ENCODE assay signal across 15 cellular contexts in the genomic region with DNA sequence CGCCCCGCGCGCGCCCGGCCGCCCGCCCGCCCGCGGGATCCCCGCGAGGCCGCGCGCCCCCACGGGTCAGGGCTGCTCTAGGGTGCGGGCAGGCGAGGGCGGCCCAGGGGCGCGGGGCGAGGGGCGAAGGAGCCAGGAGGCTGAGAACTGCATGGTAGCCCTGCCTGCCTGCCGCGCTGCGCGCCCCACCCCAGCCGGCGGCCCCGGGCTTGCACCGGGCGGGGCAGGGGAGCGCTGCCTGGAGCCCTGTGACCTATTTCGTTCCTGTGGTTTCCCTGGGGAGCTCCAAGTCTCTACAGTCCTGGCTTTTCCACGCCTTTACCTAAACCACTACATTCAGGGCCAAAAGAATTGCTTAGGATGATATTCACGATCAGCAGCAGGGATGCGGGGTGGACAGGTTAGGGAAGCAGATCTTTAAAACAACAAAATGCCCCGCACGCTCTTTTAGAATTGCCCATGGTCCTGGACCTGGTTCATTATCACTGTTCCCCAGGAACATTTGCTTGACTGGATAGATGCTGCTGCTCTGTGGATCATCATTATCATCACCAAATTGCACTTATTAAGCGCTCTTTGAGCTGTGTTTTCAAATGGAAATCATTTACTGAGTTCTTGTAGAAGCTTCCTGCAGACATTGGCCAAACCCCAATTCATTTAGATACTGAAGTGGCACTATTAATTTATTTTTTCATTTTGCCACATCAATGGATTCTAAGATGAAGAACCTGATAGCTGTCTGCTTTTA. TPM values are rescaled to one million over a fixed set of nuclear protein-coding genes. Genes with fewer than 3 reads are reported as not detected.
DNase-seq lines count a peak whose midpoint lies in the region; ATAC-seq and TF ChIP-seq lines count a peak whose summit lies in the region.
"Had no signal": no experiment of that assay in that cellular context is flagged by ENCODE, and none has a peak within 500 bp of the region (broad histone marks: within the 10 kb centered on the region; RNA-seq: fewer than 3 reads in every experiment).

No MANE protein-coding gene starts in this region.

- H3K4me1 Mint-ChIP-seq in Caco-2 (ENCODE audit: low read depth, unreplicated experiment) = no peaks in the 10 kb centered on the region
- peaks cover 2 to 15% (median 6%) of the 10 kb centered on the region in 3 donors for H3K4me1 Mint-ChIP-seq in IgD-negative memory B cell
- H3K4me1 Mint-ChIP-seq in natural killer cell treated with Interleukin-12 subunit alpha and Interleukin-12 subunit beta and Interleukin-15 and Interleukin-18, amount 100 ng/mL, for 72 hours (ENCODE audit: low read depth in 2 of 2) = peaks cover 0 to 13% of the 10 kb centered on the region in 2 donors

- H3K4me3 Mint-ChIP-seq in Caco-2 (ENCODE audit: unreplicated experiment) = peak overlapping the region; percentile 50
- H3K4me3 Mint-ChIP-seq in IgD-negative memory B cell = peak overlapping the region in 3 of 4 donors; percentile 51 to 87 (median 53)
- peak overlapping the region; percentile 38 for H3K4me3 Mint-ChIP-seq in natural killer cell treated with Interleukin-12 subunit alpha and Interleukin-12 subunit beta and Interleukin-15 and Interleukin-18, amount 100 ng/mL, for 72 hours
- H3K4me3 Mint-ChIP-seq: T-helper 1 cell treated with Interleukin-12 subunit alpha and Interleukin-12 subunit beta and Interleukin-4 antibody, amounts not matched to agents 30 μg/mL and 1 μg/mL, for 36 hours had no signal

- H3K36me3 Mint-ChIP-seq in Caco-2 (ENCODE audit: insufficient read depth, unreplicated experiment) = no peaks in the 10 kb centered on the region
- H3K36me3 Mint-ChIP-seq in IgD-negative memory B cell = no peaks in the 10 kb centered on the region
- H3K36me3 Mint-ChIP-seq in natural killer cell treated with Interleukin-12 subunit alpha and Interleukin-12 subunit beta and Interleukin-15 and Interleukin-18, amount 100 ng/mL, for 72 hours = peaks cover 5% of the 10 kb centered on the region

- peak; percentile 43 to 46 for ATAC-seq in natural killer cell treated with Interleukin-12 subunit alpha and Interleukin-12 subunit beta and Interleukin-15 and Interleukin-18, amount 100 ng/mL, for 72 hours

- TF ChIP-seq CTCF in Caco-2 (IDR thresholded peaks at IDR 0.05; ENCODE audit: insufficient read depth in 1 of 2, low read depth in 1 of 2, low read length in 1 of 2, severe bottlenecking in 1 of 2, unreplicated experiment in 1 of 2) = no peak
- no peak for TF ChIP-seq CTCF in coronary artery (IDR thresholded peaks at IDR 0.05)

- H3K9me3 Mint-ChIP-seq in Caco-2 (ENCODE audit: unreplicated experiment) (no peaks in the 10 kb centered on the region), IgD-negative memory B cell (no peaks in the 10 kb centered on the region)
- H3K9me3 Mint-ChIP-seq in natural killer cell treated with Interleukin-12 subunit alpha and Interleukin-12 subunit beta and Interleukin-15 and Interleukin-18, amount 100 ng/mL, for 72 hours = no peaks in the 10 kb centered on the region
- H3K9me3 Mint-ChIP-seq: activated T-helper 2 cell treated with anti-CD3 and anti-CD28 coated beads, Interferon-gamma antibody, Interleukin-2, Interleukin-4, amounts not matched to agents 10 μg/mL and 5 μg/mL and 100 μg/mL, durations not matched to agents 14 hours and 24 hours and 36 hours; T-helper 1 cell treated with Interleukin-12 subunit alpha and Interleukin-12 subunit beta and Interleukin-4 antibody, amounts not matched to agents 30 μg/mL and 1 μg/mL, for 36 hours had no signal

- 0 out of 2 replicates have a peak, but pooled peaks cover 6% of the 10 kb centered on the region for H3K4me1 ChIP-seq in Caco-2

- H3K27me3 ChIP-seq in Caco-2 (replicated peaks; ENCODE audit: control insufficient read depth, insufficient read depth, low read length) = peaks cover 11% of the 10 kb centered on the region

- no peaks in the 10 kb centered on the region for H3K36me3 ChIP-seq in Caco-2 (ENCODE audit: control insufficient read depth, insufficient read depth, low read length)
- H3K36me3 ChIP-seq: spleen had no signal

- CTCF ChIA-PET in Caco-2 (lab: Charles Lee) = no interaction called here

- H3K27ac ChIP-seq in coronary artery = no peak overlapping the region
- H3K27ac ChIP-seq: spleen had no signal

- intact Hi-C loops in Caco-2 (cut with micrococcal nuclease; ENCODE audit: unreplicated experiment) = no loop called here

- no peak overlapping the region for H3K27ac Mint-ChIP-seq in Caco-2 (ENCODE audit: unreplicated experiment)
- H3K27ac Mint-ChIP-seq in IgD-negative memory B cell = no peak overlapping the region
- H3K27ac Mint-ChIP-seq in natural killer cell treated with Interleukin-12 subunit alpha and Interleukin-12 subunit beta and Interleukin-15 and Interleukin-18, amount 100 ng/mL, for 72 hours = no peak overlapping the region
- H3K27ac Mint-ChIP-seq: activated T-helper 2 cell treated with anti-CD3 and anti-CD28 coated beads, Interferon-gamma antibody, Interleukin-2, Interleukin-4, amounts not matched to agents 10 μg/mL and 5 μg/mL and 100 μg/mL, durations not matched to agents 14 hours and 24 hours and 36 hours; T-helper 1 cell treated with Interleukin-12 subunit alpha and Interleukin-12 subunit beta and Interleukin-4 antibody, amounts not matched to agents 30 μg/mL and 1 μg/mL, for 36 hours had no signal

- DNase-seq in Caco-2 (peak in 1 of 2 experiments; percentile 15), coronary artery (ENCODE audit: low spot score) (no peak), KBM-7 (no peak)
- no peak for DNase-seq in natural killer cell treated with Interleukin-12 subunit alpha and Interleukin-12 subunit beta and Interleukin-15 and Interleukin-18, amount 100 ng/mL, for 72 hours (ENCODE audit: low spot score)
- DNase-seq in activated effector memory CD4-positive, alpha-beta T cell treated with Interleukin-2 at 50 U/mL for 16 hours = no peak
- DNase-seq in stimulated activated naive CD4-positive, alpha-beta T cell (lab: John Stamatoyannopoulos, UW) = no peak
- DNase-seq in activated CD4-positive, CD25-positive, alpha-beta regulatory T cell (lab: John Stamatoyannopoulos, UW) = no peak
- DNase-seq: DMS79 treated with DMSO at 0.1 percent for 48 hours; spleen; stimulated activated naive CD4-positive, alpha-beta T cell treated with Interleukin-2 at 50 U/mL for 16 hours had no signal

- in situ Hi-C loops in KBM-7 (cut with MboI; ENCODE audit: low pct_unique_long_range_greater_than_20kb, low sequenced_read_pairs) = no loop called here

- POLR2A ChIA-PET in Caco-2 (lab: Charles Lee) = no interaction called here

- BruUV-seq in Caco-2 (replicated peaks; lab: Mats Ljungman, UMichigan) = no TSS peak

- H3K4me3 ChIP-seq in Caco-2 (ENCODE audit: low read depth, low read length) (peak overlapping the region; percentile 13), coronary artery (peak overlapping the region; percentile 70)
- H3K4me3 ChIP-seq: lung had no signal

- H3K27me3 Mint-ChIP-seq in Caco-2 (ENCODE audit: insufficient read depth, unreplicated experiment) (peaks cover 49% of the 10 kb centered on the region), IgD-negative memory B cell (peaks cover 52% of the 10 kb centered on the region)
- H3K27me3 Mint-ChIP-seq in natural killer cell treated with Interleukin-12 subunit alpha and Interleukin-12 subunit beta and Interleukin-15 and Interleukin-18, amount 100 ng/mL, for 72 hours = peaks cover 52 to 57% of the 10 kb centered on the region in 2 donors

- H3K9me3 ChIP-seq in Caco-2 = no peaks in the 10 kb centered on the region
- H3K9me3 ChIP-seq: spleen had no signal

RNA-seq across cellular contexts. Expression of a gene that starts 0.4 kb away (rescaled TPM):
- total RNA-seq in Caco-2 (2022) = not detected in 2 replicates
- not detected for polyA plus RNA-seq in IgD-negative memory B cell
- total RNA-seq in natural killer cell treated with Interleukin-12 subunit alpha and Interleukin-12 subunit beta and Interleukin-15 and Interleukin-18, amount 100 ng/mL, for 72 hours = not detected
- total RNA-seq: activated T-helper 2 cell treated with anti-CD3 and anti-CD28 coated beads, Interferon-gamma antibody, Interleukin-2, Interleukin-4, amounts not matched to agents 10 μg/mL and 5 μg/mL and 100 μg/mL, durations not matched to agents 14 hours and 24 hours and 36 hours; NCI-H460 had no signal
- polyA plus RNA-seq: lung had no signal
